In the genomic region with DNA sequence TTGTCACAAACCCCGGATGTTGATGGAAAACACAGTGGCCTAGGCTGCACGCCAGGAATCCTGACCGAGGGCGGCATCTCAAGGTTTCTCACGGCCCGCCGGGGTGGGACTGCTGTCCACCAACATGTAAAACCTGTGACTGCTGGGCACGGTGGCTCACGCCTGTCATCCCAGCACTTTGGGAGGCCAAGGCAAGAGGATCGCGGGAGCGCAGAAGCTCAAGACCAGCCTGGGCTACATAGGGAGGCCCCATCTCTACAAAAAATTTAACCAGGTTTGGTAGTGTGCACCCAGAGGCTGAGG, we compare ENCODE assay signal across 23 cellular contexts. TPM values are rescaled to one million over a fixed set of nuclear protein-coding genes. Genes with fewer than 3 reads are reported as not detected.
DNase-seq lines count a peak whose midpoint lies in the region; ATAC-seq, FAIRE-seq and TF ChIP-seq lines count a peak whose summit lies in the region.
"Had no signal": no experiment of that assay in that cellular context is flagged by ENCODE, and none has a peak within 500 bp of the region (broad histone marks: within the 10 kb centered on the region; RNA-seq: fewer than 3 reads in every experiment).

No MANE protein-coding gene starts in this region.

- no peaks in the 10 kb centered on the region for H3K36me3 Mint-ChIP-seq in activated naive CD4-positive, alpha-beta T cell treated with anti-CD3 and anti-CD28 coated beads, Interleukin-2, amount 50 U/mL, for 72 hours

- FAIRE-seq in HTR-8/SVneo (lab: Jason Lieb, UNC): no peak
- FAIRE-seq: G401.6 had no signal

- H3K27ac Mint-ChIP-seq in activated naive CD4-positive, alpha-beta T cell treated with anti-CD3 and anti-CD28 coated beads, Interleukin-2, amount 50 U/mL, for 72 hours: peak overlapping the region in 1 of 2 donors; percentile 4
- H3K27ac Mint-ChIP-seq: CD8-positive, alpha-beta T cell; H9 had no signal

- H3K4me3 ChIP-seq in adipocyte (ENCODE audit: low read length): peak overlapping the region; percentile 68
- H3K4me3 ChIP-seq in esophagus muscularis mucosa: no peak overlapping the region
- H3K4me3 ChIP-seq in psoas muscle: no peak overlapping the region
- no peak overlapping the region for H3K4me3 ChIP-seq in uterus
- H3K4me3 ChIP-seq: GM23248 had no signal

- peak overlapping the region; percentile 64 for H3K9ac ChIP-seq in adipocyte (ENCODE audit: low read length)
- H3K9ac ChIP-seq: GM23248, SK-N-SH had no signal

- intact Hi-C loops in esophagus muscularis mucosa (cut with DNase I) (no loop called here), psoas muscle (cut with DNase I) (no loop called here), uterus (cut with DNase I; ENCODE audit: low total_unique reads) (no loop called here)

- DNase-seq in adipocyte (ENCODE audit: low read depth) (no peak), esophagus muscularis mucosa (ENCODE audit: extremely low spot score) (no peak), psoas muscle (no peak), HTR-8/SVneo (ENCODE audit: insufficient read length, low spot score) (no peak), uterus (no peak)
- DNase-seq in activated naive CD4-positive, alpha-beta T cell treated with anti-CD3 and anti-CD28 coated beads, Interleukin-2, amount 50 U/mL, for 72 hours (ENCODE audit: low spot score in 2 of 2): no peak
- DNase-seq: Caco-2; CD8-positive, alpha-beta T cell; H9; Karpas-422; NCI-H1092 treated with DMSO at 0.1 percent for 48 hours; NCI-H1436; NCI-H187; NCI-H2081 treated with DMSO at 0.1 percent for 48 hours; NCI-H2171; NCI-H510A; NCI-H69; SK-N-SH had no signal

- ATAC-seq in psoas muscle (no peak), HG03442 (IDR thresholded peaks at IDR 0.05; ENCODE audit: unreplicated experiment) (no peak)
- no peak for ATAC-seq in activated naive CD4-positive, alpha-beta T cell treated with anti-CD3 and anti-CD28 coated beads, Interleukin-2, amount 50 U/mL, for 72 hours
- ATAC-seq: CD8-positive, alpha-beta T cell had no signal

- H3K4me1 ChIP-seq in adipocyte (ENCODE audit: control insufficient read depth, insufficient read depth, low read length) (peaks cover 29% of the 10 kb centered on the region), esophagus muscularis mucosa (peaks cover 4 to 85% (median 42%) of the 10 kb centered on the region in 4 donors), psoas muscle (peaks cover 25% of the 10 kb centered on the region), uterus (no peaks in the 10 kb centered on the region)
- H3K4me1 ChIP-seq: Caco-2 had no signal

- TF ChIP-seq EP300 in esophagus muscularis mucosa (IDR thresholded peaks at IDR 0.05): no peak

- H3K27me3 ChIP-seq in adipocyte (replicated peaks; ENCODE audit: control insufficient read depth, insufficient read depth, low read length): no peaks in the 10 kb centered on the region
- no peaks in the 10 kb centered on the region for H3K27me3 ChIP-seq in esophagus muscularis mucosa
- no peaks in the 10 kb centered on the region for H3K27me3 ChIP-seq in psoas muscle (ENCODE audit: insufficient read depth in 3 of 3, low read length in 2 of 3)
- H3K27me3 ChIP-seq in uterus: no peaks in the 10 kb centered on the region

- no peak for TF ChIP-seq CTCF in esophagus muscularis mucosa (IDR thresholded peaks at IDR 0.05)
- no peak for TF ChIP-seq CTCF in psoas muscle (IDR thresholded peaks at IDR 0.05)
- TF ChIP-seq CTCF in uterus (IDR thresholded peaks at IDR 0.05): no peak

- H3K36me3 ChIP-seq in adipocyte (ENCODE audit: control insufficient read depth, insufficient read depth, low read length, severe bottlenecking) (peaks cover 79% of the 10 kb centered on the region), esophagus muscularis mucosa (peaks cover 19 to 80% (median 69%) of the 10 kb centered on the region in 4 donors), psoas muscle (ENCODE audit: insufficient read depth in 1 of 2, low read depth in 1 of 2) (peaks cover 0 to 65% of the 10 kb centered on the region in 2 donors), uterus (no peaks in the 10 kb centered on the region)

- H3K9me3 ChIP-seq in adipocyte (ENCODE audit: control insufficient read depth, low read length) (no peaks in the 10 kb centered on the region), esophagus muscularis mucosa (no peaks in the 10 kb centered on the region), psoas muscle (no peaks in the 10 kb centered on the region), uterus (no peaks in the 10 kb centered on the region)
- H3K9me3 ChIP-seq: Caco-2, SK-N-SH had no signal

- TF ChIP-seq POLR2A in esophagus muscularis mucosa (IDR thresholded peaks at IDR 0.05; ENCODE audit: low read depth) (no peak), uterus (IDR thresholded peaks at IDR 0.05) (peak in 1 of 2 donors; percentile 5)

- H3K27ac ChIP-seq in esophagus muscularis mucosa (replicated peaks in 1 of 4) (peak overlapping the region; percentile 35 to 51 (median 46)), psoas muscle (peak overlapping the region; percentile 51), uterus (no peak overlapping the region)
- H3K27ac ChIP-seq: C4-2B, GM23248 had no signal

- 84% methylated on average over 8 of the region's 12 CpGs for WGBS in esophagus muscularis mucosa
- WGBS in psoas muscle, 3 donors: 63 to 72% (median 64%) methylated on average over 12 of the region's 12 CpGs

- no peaks in the 10 kb centered on the region for H3K9me3 Mint-ChIP-seq in activated naive CD4-positive, alpha-beta T cell treated with anti-CD3 and anti-CD28 coated beads, Interleukin-2, amount 50 U/mL, for 72 hours
- H3K9me3 Mint-ChIP-seq: CD8-positive, alpha-beta T cell; H9 had no signal

RNA-seq across cellular contexts. Expression of a gene that starts 11.2 kb away (rescaled TPM):
- 100 to 1,000 TPM in 2 of 4 donors, 10 to 100 TPM in 2; 45.7 to 134 (median 91.1) TPM for total RNA-seq in esophagus muscularis mucosa
- 100 to 1,000 TPM; 115 to 309 (median 183) TPM for total RNA-seq in psoas muscle
- 10 to 100 TPM; 29.0 to 97.8 (median 50.4) TPM for polyA plus RNA-seq in psoas muscle
- total RNA-seq in activated naive CD4-positive, alpha-beta T cell treated with anti-CD3 and anti-CD28 coated beads, Interleukin-2, amount 50 U/mL, for 72 hours: under 1 TPM in 1 of 2 donors, not detected in 1; 0.08 TPM
- total RNA-seq in uterus: 10 to 100 TPM in 3 of 4 donors, 1 to 10 TPM in 1; 7.9 to 78.3 (median 16.2) TPM
- total RNA-seq: GM23248 had no signal

RNA-seq across cellular contexts. Expression of a gene that starts 27.9 kb away (rescaled TPM):
- total RNA-seq in esophagus muscularis mucosa (10 to 100 TPM in 1 of 4 donors, 1 to 10 TPM in 3; 7.9 to 11.9 (median 9.1) TPM), psoas muscle (100 to 1,000 TPM in 2 of 4 donors, 10 to 100 TPM in 2; 61.7 to 143 (median 118) TPM), uterus (10 to 100 TPM in 1 of 4 donors, 1 to 10 TPM in 3; 1.5 to 11.1 (median 3.0) TPM)
- 10 to 100 TPM; 14.5 to 96.8 (median 22.8) TPM for polyA plus RNA-seq in psoas muscle
- total RNA-seq in activated naive CD4-positive, alpha-beta T cell treated with anti-CD3 and anti-CD28 coated beads, Interleukin-2, amount 50 U/mL, for 72 hours: under 1 TPM in 1 of 2 donors, not detected in 1; 0.41 TPM
- total RNA-seq: GM23248 had no signal
- polyA plus RNA-seq: GM23248 had no signal

RNA-seq across cellular contexts. Expression of a gene that starts 32.7 kb away (rescaled TPM):
- 1 to 10 TPM in 2 of 4 donors, under 1 TPM in 2; 0.17 to 9.4 (median 0.79) TPM for total RNA-seq in esophagus muscularis mucosa
- 1 to 10 TPM in 1 of 4 donors, under 1 TPM in 2, not detected in 1; 0.42 to 1.8 (median 0.53) TPM for total RNA-seq in psoas muscle
- polyA plus RNA-seq in psoas muscle: under 1 TPM; 0.09 to 0.42 (median 0.15) TPM
- total RNA-seq in activated naive CD4-positive, alpha-beta T cell treated with anti-CD3 and anti-CD28 coated beads, Interleukin-2, amount 50 U/mL, for 72 hours: 1 to 10 TPM in 1 of 2 donors, under 1 TPM in 1; 0.23 to 3.0 TPM
- total RNA-seq in uterus: 1 to 10 TPM in 2 of 4 donors, under 1 TPM in 1, not detected in 1; 0.59 to 1.1 (median 1.1) TPM
- total RNA-seq: A673; CD8-positive, alpha-beta T cell; GM23248 had no signal
- polyA plus RNA-seq: GM23248 had no signal

RNA-seq across cellular contexts. Expression of a gene that starts 35.0 kb away (rescaled TPM):
- 10 to 100 TPM; 30.5 to 72.3 (median 45.5) TPM for total RNA-seq in esophagus muscularis mucosa
- 10 to 100 TPM; 32.3 to 47.7 (median 39.5) TPM for total RNA-seq in psoas muscle
- polyA plus RNA-seq in psoas muscle: 10 to 100 TPM; 33.4 to 56.4 (median 51.3) TPM
- total RNA-seq in activated naive CD4-positive, alpha-beta T cell treated with anti-CD3 and anti-CD28 coated beads, Interleukin-2, amount 50 U/mL, for 72 hours: 10 to 100 TPM; 49.2 to 64.7 TPM
- total RNA-seq in uterus: 10 to 100 TPM in 3 of 4 donors, 1 to 10 TPM in 1; 8.5 to 65.8 (median 34.8) TPM

RNA-seq across cellular contexts. Expression of a gene that starts 49.5 kb away (rescaled TPM):
- total RNA-seq in esophagus muscularis mucosa: 100 to 1,000 TPM in 2 of 4 donors, 10 to 100 TPM in 2; 65.2 to 190 (median 98.8) TPM
- 100 to 1,000 TPM; 120 to 170 (median 132) TPM for total RNA-seq in psoas muscle
- 100 to 1,000 TPM; 110 to 274 (median 191) TPM for polyA plus RNA-seq in psoas muscle
- total RNA-seq in activated naive CD4-positive, alpha-beta T cell treated with anti-CD3 and anti-CD28 coated beads, Interleukin-2, amount 50 U/mL, for 72 hours: 10 to 100 TPM; 31.1 to 42.4 TPM
- total RNA-seq in uterus: 100 to 1,000 TPM in 2 of 4 donors, 10 to 100 TPM in 2; 61.5 to 266 (median 90.0) TPM

Comparison
In these comparisons a context has a peak if more than half of its experiments do, and no peak if none do; other contexts are left out.
1. H3K27ac ChIP-seq: peak in esophagus muscularis mucosa (4 of 4) and psoas muscle (single experiment); none in uterus (0 of 2).
2. RNA of a gene that starts 11.2 kb away (total RNA-seq): 115 to 309 TPM in psoas muscle, 45.7 to 134 TPM in esophagus muscularis mucosa and 7.9 to 78.3 TPM in uterus; 0.08 TPM in activated naive CD4-positive, alpha-beta T cell treated with anti-CD3 and anti-CD28 coated beads, Interleukin-2, amount 50 U/mL, for 72 hours; every median in the first group is over 4 times any median in the second.
3. RNA of a gene that starts 27.9 kb away (total RNA-seq): 61.7 to 143 TPM in psoas muscle; 7.9 to 11.9 TPM in esophagus muscularis mucosa, 1.5 to 11.1 TPM in uterus and 0.41 TPM in activated naive CD4-positive, alpha-beta T cell treated with anti-CD3 and anti-CD28 coated beads, Interleukin-2, amount 50 U/mL, for 72 hours; every median in the first group is over 4 times any median in the second.